19 cellular contexts compared by ENCODE assay signal in the genomic region with DNA sequence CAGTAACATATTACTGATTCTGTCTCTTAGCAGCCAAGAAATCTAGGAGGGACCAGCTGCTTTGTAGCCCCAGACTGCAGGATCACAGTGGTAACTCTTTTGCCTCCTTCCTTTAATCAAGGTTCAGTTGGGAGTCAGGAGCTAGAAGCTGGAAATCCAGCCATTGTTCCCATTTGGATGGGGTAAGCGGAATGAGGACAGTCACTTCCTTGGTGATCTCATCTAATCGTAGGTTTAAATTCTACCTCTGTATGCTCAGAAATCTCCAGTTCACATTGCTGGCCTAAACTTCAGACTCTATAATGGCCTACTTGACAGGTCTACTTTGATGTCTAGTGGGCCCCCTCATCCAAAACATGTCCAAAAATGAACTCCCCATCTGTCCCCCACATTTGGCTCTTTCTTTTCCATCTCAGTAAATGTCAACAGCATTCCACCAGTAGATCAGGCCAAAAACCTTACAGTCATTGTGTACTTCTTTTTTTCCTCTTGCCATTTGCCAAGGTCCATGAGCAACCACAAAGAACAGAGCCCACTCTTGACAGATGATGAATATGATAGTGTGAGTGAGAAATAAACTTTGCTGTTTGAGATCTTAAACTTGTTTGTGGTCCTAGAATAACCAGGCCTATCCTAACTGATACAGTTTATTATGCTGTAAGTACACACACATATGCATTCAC. TPM values are rescaled to one million over a fixed set of nuclear protein-coding genes. Genes with fewer than 3 reads are reported as not detected.
DNase-seq lines count a peak whose midpoint lies in the region; ATAC-seq, FAIRE-seq and TF ChIP-seq lines count a peak whose summit lies in the region.
"Had no signal": no experiment of that assay in that cellular context is flagged by ENCODE, and none has a peak within 500 bp of the region (broad histone marks: within the 10 kb centered on the region; RNA-seq: fewer than 3 reads in every experiment).

No MANE protein-coding gene starts in this region.

- TF ChIP-seq POLR2A in adrenal gland (IDR thresholded peaks at IDR 0.05) = no peak

- intact Hi-C loops in adrenal gland (cut with DNase I) = no loop called here

- H3K4me3 ChIP-seq in GM23248 = no peak overlapping the region
- no peak overlapping the region for H3K4me3 ChIP-seq in bronchial epithelial cell (ENCODE audit: low read depth, low read length)
- no peak overlapping the region for H3K4me3 ChIP-seq in keratinocyte (ENCODE audit: control insufficient read depth in 2 of 3, extremely low read depth in 1 of 3, insufficient read depth in 2 of 3, low read depth in 1 of 3, low read length in 3 of 3)
- no peak overlapping the region for H3K4me3 ChIP-seq in adrenal gland
- H3K4me3 ChIP-seq: PC-9 had no signal

- no peak overlapping the region for H3K9ac ChIP-seq in GM23248
- no peak overlapping the region for H3K9ac ChIP-seq in keratinocyte (ENCODE audit: control insufficient read depth, extremely low read depth, insufficient read depth, low read length)
- H3K9ac ChIP-seq: KMS-11 had no signal

- FAIRE-seq in bronchial epithelial cell (lab: Jason Lieb, UNC) = peak; percentile 18
- peak; percentile 32 for FAIRE-seq in keratinocyte (lab: Jason Lieb, UNC)
- FAIRE-seq: HepG2 had no signal

- H3K4me2 ChIP-seq in GM23248 (ENCODE audit: unreplicated experiment) (no peak overlapping the region), keratinocyte (ENCODE audit: control insufficient read depth, extremely low read depth, insufficient read depth, low read depth, low read length) (no peak overlapping the region)
- H3K4me2 ChIP-seq: KMS-11, PC-9 had no signal

- no peaks in the 10 kb centered on the region for H3K36me3 ChIP-seq in GM23248 (ENCODE audit: low read depth)
- no peaks in the 10 kb centered on the region for H3K36me3 ChIP-seq in bronchial epithelial cell (ENCODE audit: control insufficient read depth, insufficient read depth, low read length)
- no peaks in the 10 kb centered on the region for H3K36me3 ChIP-seq in keratinocyte (ENCODE audit: control insufficient read depth in 2 of 2, extremely low read depth in 1 of 2, insufficient read depth in 2 of 2, low read length in 2 of 2)
- H3K36me3 ChIP-seq in adrenal gland (replicated peaks in 1 of 2) = no peaks in the 10 kb centered on the region

- H2AFZ ChIP-seq in GM23248 (no peak overlapping the region), keratinocyte (ENCODE audit: control insufficient read depth, low read length) (no peak overlapping the region)
- H2AFZ ChIP-seq: PC-9 had no signal

- WGBS in GM23248 (ENCODE audit: low coverage in 1 of 2, low lambda C conversion rate in 2 of 2, missing lambda C conversion rate in 2 of 2), 2 experiments = 59 to 60% methylated on average over 2 of the region's 2 CpGs
- 90 to 97% (median 95%) methylated on average over 2 of the region's 2 CpGs for WGBS in adrenal gland, 4 donors

- no peaks in the 10 kb centered on the region for H3K9me3 ChIP-seq in GM23248 (ENCODE audit: low read depth)
- H3K9me3 ChIP-seq in keratinocyte (ENCODE audit: control insufficient read depth, low read depth, low read length) = no peaks in the 10 kb centered on the region
- no peaks in the 10 kb centered on the region for H3K9me3 ChIP-seq in adrenal gland (replicated peaks in 1 of 3)
- H3K9me3 ChIP-seq: Caco-2 had no signal

- in situ Hi-C loops in GM23248 (cut with MboI) = no loop called here

- no peaks in the 10 kb centered on the region for H3K9me1 ChIP-seq in keratinocyte (ENCODE audit: control insufficient read depth, extremely low read depth, insufficient read depth, low read length)

- DNase-seq in GM23248 = peak; percentile 32
- peak; percentile 24 for DNase-seq in M059J (ENCODE audit: low read depth)
- no peak for DNase-seq in bronchial epithelial cell (ENCODE audit: low read depth)
- DNase-seq in keratinocyte (ENCODE audit: low read depth, low spot score) = no peak
- DNase-seq in adrenal gland = no peak
- no peak for DNase-seq in HPDE6-E6E7 (ENCODE audit: extremely low spot score)
- no peak for DNase-seq in AG08396 (ENCODE audit: low spot score)
- DNase-seq: Caco-2; CD4-positive, CD25-positive, alpha-beta regulatory T cell; DMS53; NCI-H1048; NCI-H1436 treated with DMSO at 0.1 percent for 48 hours; NCI-H2081; NCI-H510A; NCI-H82; PC-9 had no signal

- peaks cover 45% of the 10 kb centered on the region for H3F3A ChIP-seq in GM23248 (ENCODE audit: insufficient read depth)

- TF ChIP-seq CTCF in bronchial epithelial cell (IDR thresholded peaks at IDR 0.05; ENCODE audit: insufficient read depth, low read length, severe bottlenecking) (no peak), keratinocyte (optimal IDR thresholded peaks at IDR 0.05 in 1 of 3, IDR thresholded peaks at IDR 0.05 in 1 of 3, conservative IDR thresholded peaks at IDR 0.05 in 1 of 3; ENCODE audit: extremely low read depth in 1 of 3, insufficient read depth in 2 of 3, low read length in 3 of 3) (no peak), adrenal gland (IDR thresholded peaks at IDR 0.05) (no peak)

- dilution Hi-C loops in keratinocyte (cut with MboI; ENCODE audit: extremely low pct_ligation_motif_present, low sequenced_read_pairs) = no loop called here

- H4K20me1 ChIP-seq in GM23248 (ENCODE audit: insufficient read depth) (peaks cover 3% of the 10 kb centered on the region; the same call in 1 of the 2 replicates), keratinocyte (ENCODE audit: control insufficient read depth, extremely low read depth, insufficient read depth, low read length) (no peaks in the 10 kb centered on the region)

- no peak for ATAC-seq in GM18861 (IDR thresholded peaks at IDR 0.05; ENCODE audit: unreplicated experiment)

- H3K27ac ChIP-seq in GM23248 (no peak overlapping the region), keratinocyte (ENCODE audit: control insufficient read depth, insufficient read depth, low read length) (no peak overlapping the region), adrenal gland (no peak overlapping the region)
- H3K27ac ChIP-seq: KMS-11, PC-9 had no signal

- no peaks in the 10 kb centered on the region for H3K27me3 ChIP-seq in GM23248 (replicated peaks; ENCODE audit: insufficient read depth)
- no peaks in the 10 kb centered on the region for H3K27me3 ChIP-seq in bronchial epithelial cell (ENCODE audit: control insufficient read depth, insufficient read depth, low read length)
- no peaks in the 10 kb centered on the region for H3K27me3 ChIP-seq in keratinocyte (ENCODE audit: control insufficient read depth, extremely low read depth, insufficient read depth, low read length)
- no peaks in the 10 kb centered on the region for H3K27me3 ChIP-seq in adrenal gland

- H3K9me2 ChIP-seq in GM23248 (ENCODE audit: insufficient read depth) = no peaks in the 10 kb centered on the region

- peaks cover 49% of the 10 kb centered on the region for H3K4me1 ChIP-seq in GM23248 (ENCODE audit: insufficient read depth)
- peaks cover 38% of the 10 kb centered on the region for H3K4me1 ChIP-seq in keratinocyte (ENCODE audit: control insufficient read depth, extremely low read depth, insufficient read depth, low read length)
- H3K4me1 ChIP-seq in adrenal gland (replicated peaks in 1 of 2) = peaks cover 0 to 18% of the 10 kb centered on the region in 2 donors

- H3K79me2 ChIP-seq in GM23248 (ENCODE audit: insufficient read depth) (peaks cover 90% of the 10 kb centered on the region), keratinocyte (ENCODE audit: control insufficient read depth, insufficient read depth, low read length) (peaks cover 49% of the 10 kb centered on the region)

RNA-seq across cellular contexts. Expression of a gene that starts 40.1 kb away (rescaled TPM):
- 31.0 and 33.2 TPM in 2 replicates for total RNA-seq in GM23248 (2014; rRNA removed; shearing (Covaris generic))
- polyA plus RNA-seq in GM23248 (2016; fragmentation: Nextera tagmentation; extraction: Ambion mirVana) (44.1 and 48.3 TPM in 2 replicates), keratinocyte (10.6 to 15.4 TPM (median 15.1 TPM) in 3 replicates), adrenal gland (10 to 100 TPM in 1 of 3 donors, 1 to 10 TPM in 2; 3.1 to 17.5 (median 4.1) TPM)
- 9.0 and 16.7 TPM in 2 replicates for total RNA-seq in M059J (2014; rRNA removed; shearing (Covaris generic))
- total RNA-seq in bronchial epithelial cell (13.2 and 13.4 TPM in 2 replicates), adrenal gland (10 to 100 TPM; 10.7 to 27.9 (median 22.7) TPM)
- polyA plus RNA-seq in keratinocyte (2011; ENCODE audit: low read depth) = 23.7 TPM
- polyA plus RNA-seq in keratinocyte (2011; cell fraction: cytosol; rRNA removed) = 8.4 and 13.0 TPM in 2 replicates
- 23.6 and 28.4 TPM in 2 replicates for polyA plus RNA-seq in keratinocyte (2011; cell fraction: nucleus; rRNA removed)
- 8.4 and 13.5 TPM in 2 replicates for polyA plus RNA-seq in keratinocyte (2012; ENCODE audit: low replicate concordance)
- polyA minus RNA-seq in keratinocyte = 10.2 to 21.5 TPM (median 16.2 TPM) in 3 replicates
- polyA minus RNA-seq in keratinocyte (2011; cell fraction: cytosol; rRNA and poly(A)+ RNA removed) = 16.5 TPM
- polyA minus RNA-seq in keratinocyte (2011; cell fraction: nucleus; rRNA and poly(A)+ RNA removed) = 16.9 and 52.3 TPM in 2 replicates

Comparison
In these comparisons a context has a peak if more than half of its experiments do, and no peak if none do; other contexts are left out.
1. DNase-seq: peak in GM23248 (single experiment) and M059J (single experiment); none in bronchial epithelial cell (single experiment), keratinocyte (single experiment), adrenal gland (0 of 7), HPDE6-E6E7 (single experiment) and AG08396 (single experiment).